In genomic region chr1:13965770-13966398, GRCh38 we compare ENCODE assay signal across 8 cellular contexts.
DNase-seq lines count a peak whose midpoint lies in the region; ATAC-seq and TF ChIP-seq lines count a peak whose summit lies in the region.

No MANE protein-coding gene starts in this region.

- H3K4me1 Mint-ChIP-seq in activated naive CD8-positive, alpha-beta T cell treated with anti-CD3 and anti-CD28 coated beads, Interleukin-2, amount 50 U/mL, for 24 hours: no peaks in the 10 kb centered on the region

- no peak overlapping the region for H3K27ac Mint-ChIP-seq in activated naive CD8-positive, alpha-beta T cell treated with anti-CD3 and anti-CD28 coated beads, Interleukin-2, amount 50 U/mL, for 24 hours

- no peak overlapping the region for H3K27ac ChIP-seq in A673 (ENCODE audit: low read depth, low read length, poor library complexity, severe bottlenecking)
- H3K27ac ChIP-seq in breast epithelium: no peak overlapping the region

- H3K9me3 ChIP-seq in A673 (ENCODE audit: low read depth, low read length, poor library complexity, severe bottlenecking) (peaks cover 4% of the 10 kb centered on the region), breast epithelium (peaks cover 9% of the 10 kb centered on the region in 2 donors)

- BruUV-seq in A673 (replicated peaks; lab: Mats Ljungman, UMichigan): no TSS peak

- no peak for TF ChIP-seq POLR2A in breast epithelium (IDR thresholded peaks at IDR 0.05)

- no peak overlapping the region for H3K4me3 Mint-ChIP-seq in activated naive CD8-positive, alpha-beta T cell treated with anti-CD3 and anti-CD28 coated beads, Interleukin-2, amount 50 U/mL, for 24 hours

- TF ChIP-seq CTCF in A673 (conservative IDR thresholded peaks at IDR 0.05; ENCODE audit: low read depth, low read length) (peak; percentile 81), GM13977 (IDR thresholded peaks at IDR 0.05; ENCODE audit: extremely low read depth, insufficient read depth, missing control alignments) (peak; percentile 50), breast epithelium (IDR thresholded peaks at IDR 0.05) (peak in 2 of 3 donors; percentile 65 to 72)

- H3K9me3 Mint-ChIP-seq in activated naive CD8-positive, alpha-beta T cell treated with anti-CD3 and anti-CD28 coated beads, Interleukin-2, amount 50 U/mL, for 24 hours: peaks cover 8% of the 10 kb centered on the region

- in situ Hi-C loops in GM13977 (cut with MboI; ENCODE audit: low pct_unique_long_range_greater_than_20kb, low sequenced_read_pairs, unreplicated experiment): loop anchor here (25.0 kb wide), 1 partner anchor 279 kb away; no protein-coding TSS in a partner anchor

- peaks cover 33% of the 10 kb centered on the region for H3K27me3 Mint-ChIP-seq in activated naive CD8-positive, alpha-beta T cell treated with anti-CD3 and anti-CD28 coated beads, Interleukin-2, amount 50 U/mL, for 24 hours

- CTCF ChIA-PET in A673 (lab: Charles Lee): interaction anchor here (0.5 to 1.4 kb wide), 6 partner anchors 37 to 1338 kb away, joined by 3 to 9 read pairs (median 4); no protein-coding TSS in a partner anchor

- intact Hi-C loops in A673 (cut with micrococcal nuclease; ENCODE audit: unreplicated experiment) (loop anchor here (5.0 kb wide), 5 partner anchors 606 to 1136 kb away; no protein-coding TSS in a partner anchor), breast epithelium (cut with DNase I; ENCODE audit: low total_unique reads) (no loop called here)

- H3K27me3 ChIP-seq in A673 (replicated peaks; ENCODE audit: insufficient read depth, low read depth, low read length, poor library complexity) (no peaks in the 10 kb centered on the region), breast epithelium (no peaks in the 10 kb centered on the region)

- H3K4me1 ChIP-seq in A673 (ENCODE audit: insufficient read depth, low read length, poor library complexity, severe bottlenecking) (peaks cover 5% of the 10 kb centered on the region), breast epithelium (no peaks in the 10 kb centered on the region)

- H3K36me3 ChIP-seq in A673 (ENCODE audit: insufficient read depth, low read length, poor library complexity, severe bottlenecking) (no peaks in the 10 kb centered on the region), breast epithelium (no peaks in the 10 kb centered on the region)

- no peak overlapping the region for H3K4me3 ChIP-seq in A673 (ENCODE audit: low read depth, low read length, poor library complexity, severe bottlenecking)
- H3K4me3 ChIP-seq in breast epithelium: no peak overlapping the region

- no peak for ATAC-seq in HG03442 (IDR thresholded peaks at IDR 0.05; ENCODE audit: unreplicated experiment)
- no peak for ATAC-seq in activated naive CD8-positive, alpha-beta T cell treated with anti-CD3 and anti-CD28 coated beads, Interleukin-2, amount 50 U/mL, for 24 hours

- DNase-seq in A673 (ENCODE audit: low spot score) (peak; percentile 87), GM13977 (ENCODE audit: low spot score) (peak; percentile 29), NCI-H2227 treated with DMSO at 0.1 percent for 48 hours (lab: John Stamatoyannopoulos, UW) (peak; percentile 84), breast epithelium (ENCODE audit: low spot score in 2 of 2) (peak in 1 of 2 donors; percentile 41), kidney glomerular epithelial cell (lab: John Stamatoyannopoulos, UW) (peak; percentile 40), ureter (ENCODE audit: low spot score) (peak; percentile 79)
- no peak for DNase-seq in activated naive CD8-positive, alpha-beta T cell treated with anti-CD3 and anti-CD28 coated beads, Interleukin-2, amount 50 U/mL, for 24 hours

- no peaks in the 10 kb centered on the region for H3K36me3 Mint-ChIP-seq in activated naive CD8-positive, alpha-beta T cell treated with anti-CD3 and anti-CD28 coated beads, Interleukin-2, amount 50 U/mL, for 24 hours (ENCODE audit: low read depth)

- POLR2A ChIA-PET in A673 (lab: Charles Lee; ENCODE audit: low non-redundant PET): no interaction called here
